Comparison of ENCODE assay signal across 14 cellular contexts in genomic region chr2:25247792-25248512, GRCh38.
"Had no signal": no experiment of that assay in that cellular context is flagged by ENCODE, and none has a peak within 500 bp of the region (broad histone marks: within the 10 kb centered on the region; RNA-seq: fewer than 3 reads in every experiment).

No MANE protein-coding gene starts in this region.

- ATAC-seq: gastroesophageal sphincter, heart right ventricle had no signal

- H3K9me3 Mint-ChIP-seq: activated CD4-positive, alpha-beta T cell treated with anti-CD3 and anti-CD28 coated beads, Interleukin-2, amount 10 ng/mL, durations not matched to agents 7 days and 5 days; endodermal cell; naive B cell; T-helper 2 cell treated with Interferon-gamma antibody and Interleukin-4, amounts not matched to agents 5 μg/mL and 100 μg/mL, for 36 hours had no signal

- H3K4me3 ChIP-seq: ascending aorta, dorsolateral prefrontal cortex, gastroesophageal sphincter, heart right ventricle had no signal

- H3K4me3 Mint-ChIP-seq: activated CD4-positive, alpha-beta T cell treated with anti-CD3 and anti-CD28 coated beads, Interleukin-2, amount 10 ng/mL, durations not matched to agents 7 days and 5 days; endodermal cell; T-helper 2 cell treated with Interferon-gamma antibody and Interleukin-4, amounts not matched to agents 5 μg/mL and 100 μg/mL, for 36 hours had no signal

- H3K27ac ChIP-seq: ascending aorta, gastroesophageal sphincter, heart right ventricle, neutrophil had no signal

- H3K27me3 ChIP-seq: ascending aorta, dorsolateral prefrontal cortex, gastroesophageal sphincter, heart right ventricle had no signal

- H3K27me3 Mint-ChIP-seq: activated CD4-positive, alpha-beta T cell treated with anti-CD3 and anti-CD28 coated beads, Interleukin-2, amount 10 ng/mL, durations not matched to agents 7 days and 5 days; naive B cell had no signal

- DNase-seq: activated CD4-positive, alpha-beta T cell treated with anti-CD3 and anti-CD28 coated beads, Interleukin-2, amount 10 ng/mL, durations not matched to agents 7 days and 5 days; activated CD4-positive, CD25-positive, alpha-beta regulatory T cell; activated effector memory CD4-positive, alpha-beta T cell treated with anti-CD3 and anti-CD28 coated beads, Interleukin-2, amount 50 U/mL, for 16 hours; dorsolateral prefrontal cortex; endodermal cell; erythroblast; heart right ventricle; naive B cell; stimulated activated CD4-positive, alpha-beta T cell treated with anti-CD3 and anti-CD28 coated beads, Interleukin-4, amount 100 ng/mL, for 24 hours; stimulated activated CD8-positive, alpha-beta memory T cell treated with anti-CD3 and anti-CD28 coated beads, Interleukin-4, amount 100 ng/mL, for 48 hours had no signal

- H3K27ac Mint-ChIP-seq: activated CD4-positive, alpha-beta T cell treated with anti-CD3 and anti-CD28 coated beads, Interleukin-2, amount 10 ng/mL, durations not matched to agents 7 days and 5 days; endodermal cell; T-helper 2 cell treated with Interferon-gamma antibody and Interleukin-4, amounts not matched to agents 5 μg/mL and 100 μg/mL, for 36 hours had no signal

- H3K9me3 ChIP-seq: ascending aorta, gastroesophageal sphincter, heart right ventricle, neutrophil had no signal
